ENCODE assay signal across 20 cellular contexts in the genomic region with DNA sequence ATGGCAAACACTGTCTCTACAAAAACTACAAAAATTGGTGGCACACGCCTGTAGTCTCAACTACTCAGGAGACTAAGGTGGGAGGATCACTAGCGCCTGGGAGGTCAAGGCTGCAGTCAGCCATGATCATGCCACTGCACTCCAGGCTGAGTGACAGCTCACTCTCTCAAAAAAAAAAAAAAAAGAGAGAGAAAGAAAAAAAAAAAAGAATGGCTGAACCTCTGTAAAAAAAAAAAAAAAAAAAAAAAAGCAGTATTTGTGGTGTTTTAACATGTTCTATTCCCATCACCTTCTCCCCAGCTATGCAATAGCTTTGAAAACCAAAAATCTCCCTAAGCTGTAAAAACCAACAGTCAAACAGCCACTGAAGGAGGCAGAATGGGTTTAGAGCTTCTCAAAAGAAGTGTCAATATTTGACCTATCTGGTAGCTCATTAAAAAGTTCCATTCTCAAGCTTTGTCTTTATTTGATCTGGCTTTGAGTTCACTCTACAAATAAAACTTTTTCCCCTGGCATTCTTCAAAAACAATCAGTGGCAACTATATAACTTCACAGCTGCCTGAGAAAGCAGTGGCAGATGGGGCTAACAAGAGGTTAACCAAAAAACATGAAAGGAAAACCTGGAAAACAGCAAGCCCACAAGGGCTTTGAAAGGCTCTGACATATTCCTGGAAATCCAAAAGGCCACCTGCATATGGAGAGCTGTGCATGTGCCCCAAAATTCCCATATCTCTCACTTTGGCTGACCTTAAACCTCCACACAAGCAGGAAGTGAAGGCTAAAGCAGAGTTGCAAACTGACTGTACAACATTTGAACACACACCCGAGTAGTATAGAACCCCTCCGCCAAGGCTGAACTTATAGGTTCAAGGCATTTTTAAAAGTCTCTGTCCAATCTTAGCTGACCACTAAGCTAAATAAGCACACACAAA. TPM values are rescaled to one million over a fixed set of nuclear protein-coding genes. Genes with fewer than 3 reads are reported as not detected.
A peak's percentile ranks its signal among the peaks of the same experiment; 100 is the strongest.
DNase-seq lines count a peak whose midpoint lies in the region; ATAC-seq and TF ChIP-seq lines count a peak whose summit lies in the region.
"Had no signal": no experiment of that assay in that cellular context is flagged by ENCODE, and none has a peak within 500 bp of the region (broad histone marks: within the 10 kb centered on the region; RNA-seq: fewer than 3 reads in every experiment).

No MANE protein-coding gene starts in this region.

- H3K4me3 ChIP-seq in liver (ENCODE audit: low read depth in 1 of 3, low read length in 3 of 3) = no peak overlapping the region
- no peak overlapping the region for H3K4me3 ChIP-seq in spleen
- H3K4me3 ChIP-seq: heart left ventricle, right atrium auricular region had no signal

- 79% methylated on average over 4 of the region's 4 CpGs for WGBS in liver
- WGBS in spleen, 5 donors = 79 to 87% (median 82%) methylated on average over 4 of the region's 4 CpGs

- no peak for TF ChIP-seq RAD21 in liver (IDR thresholded peaks at IDR 0.05)

- ATAC-seq in GM18519 (IDR thresholded peaks at IDR 0.05; ENCODE audit: low FRiP score, unreplicated experiment) = no peak
- ATAC-seq: T-cell had no signal

- DNase-seq in DMS53 treated with DMSO at 0.1 percent for 48 hours (lab: John Stamatoyannopoulos, UW; ENCODE audit: unreplicated experiment) (peak; percentile 10), DMS153 treated with DMSO at 0.1 percent for 48 hours (lab: John Stamatoyannopoulos, UW; ENCODE audit: unreplicated experiment) (no peak), dermis blood vessel endothelial cell (no peak), spleen (no peak)
- DNase-seq: activated CD4-positive, alpha-beta T cell treated with anti-CD3 and anti-CD28 coated beads for 1 hour; activated gamma-delta T cell treated with Interleukin-2 at 50 U/mL for 16 hours; C1 segment of cervical spinal cord; central memory CD4-positive, alpha-beta T cell; HCEC 1CT; heart left ventricle; kidney glomerular epithelial cell; NCI-H1092; stimulated activated CD4-positive, alpha-beta T cell treated with anti-CD3 and anti-CD28 coated beads, Interleukin-4, amount 100 ng/mL, for 24 hours; stimulated activated naive CD4-positive, alpha-beta T cell; T-cell had no signal

- TF ChIP-seq POLR2A in spleen (IDR thresholded peaks at IDR 0.05) = no peak

- H3K9ac ChIP-seq in liver (ENCODE audit: low read depth in 1 of 2, low read length in 2 of 2) = no peak overlapping the region

- H3K36me3 ChIP-seq in liver (ENCODE audit: control insufficient read depth in 4 of 4, insufficient read depth in 3 of 4, low read depth in 1 of 4, low read length in 3 of 4) (no peaks in the 10 kb centered on the region), spleen (peaks cover 0 to 10% (median 0%) of the 10 kb centered on the region in 6 donors)
- H3K36me3 ChIP-seq: heart left ventricle, right atrium auricular region had no signal

- H3K9me3 ChIP-seq in liver (ENCODE audit: control insufficient read depth in 4 of 4, low read length in 3 of 4) (no peaks in the 10 kb centered on the region), spleen (no peaks in the 10 kb centered on the region)
- H3K9me3 ChIP-seq: right atrium auricular region had no signal

- TF ChIP-seq CTCF in C4-2B (conservative IDR thresholded peaks at IDR 0.05) (no peak), VCaP (conservative IDR thresholded peaks at IDR 0.05) (no peak), liver (IDR thresholded peaks at IDR 0.05; ENCODE audit: low read depth, low read length, missing input control) (no peak), spleen (IDR thresholded peaks at IDR 0.05 in 8 of 11, conservative IDR thresholded peaks at IDR 0.05 in 3 of 11) (no peak)

- H3K4me1 ChIP-seq in liver (ENCODE audit: control insufficient read depth in 4 of 4, insufficient read depth in 4 of 4, low read length in 3 of 4) = peaks cover 12 to 36% (median 25%) of the 10 kb centered on the region in 4 donors
- peaks cover 0 to 66% (median 30%) of the 10 kb centered on the region in 6 donors for H3K4me1 ChIP-seq in spleen

- H3K27ac ChIP-seq in C4-2B = peak overlapping the region; percentile 80
- peak overlapping the region; percentile 69 for H3K27ac ChIP-seq in VCaP
- peak overlapping the region in 1 of 2 donors; percentile 57 for H3K27ac ChIP-seq in liver (ENCODE audit: low read depth in 1 of 2, low read length in 2 of 2)
- H3K27ac ChIP-seq in spleen = peak overlapping the region in 2 of 8 donors; percentile 17 to 66
- H3K27ac ChIP-seq: heart left ventricle, right atrium auricular region had no signal

- no peaks in the 10 kb centered on the region for H3K27me3 ChIP-seq in liver (ENCODE audit: control insufficient read depth in 4 of 4, insufficient read depth in 4 of 4, low read length in 3 of 4)
- H3K27me3 ChIP-seq in spleen (replicated peaks in 1 of 7) = no peaks in the 10 kb centered on the region
- H3K27me3 ChIP-seq: heart left ventricle, right atrium auricular region had no signal

- intact Hi-C loops in spleen (cut with DNase I; ENCODE audit: low total_unique reads) = no loop called here

TF ChIP-seq in liver, 16 proteins besides CTCF, POLR2A, EP300 and RAD21:
- TF ChIP-seq, protein P1, sequence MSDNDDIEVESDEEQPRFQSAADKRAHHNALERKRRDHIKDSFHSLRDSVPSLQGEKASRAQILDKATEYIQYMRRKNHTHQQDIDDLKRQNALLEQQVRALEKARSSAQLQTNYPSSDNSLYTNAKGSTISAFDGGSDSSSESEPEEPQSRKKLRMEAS (IDR thresholded peaks at IDR 0.05) = no peak
- TF ChIP-seq HNF4A (conservative IDR thresholded peaks at IDR 0.05) (peak; percentile 16 to 32), TAF1 (conservative IDR thresholded peaks at IDR 0.05) (no peak), RXRA (IDR thresholded peaks at IDR 0.05) (peak; percentile 19 to 37), JUND (IDR thresholded peaks at IDR 0.05) (no peak)

RNA-seq across cellular contexts. Expression of a gene that starts 36.0 kb away (rescaled TPM):
- total RNA-seq in liver = 100 to 1,000 TPM in 1 of 2 donors, 10 to 100 TPM in 1; 70.9 to 103 TPM
- 10 to 100 TPM; 11.6 to 14.9 TPM for polyA plus RNA-seq in liver
- 53.6 and 85.3 TPM in 2 replicates for total RNA-seq in dermis blood vessel endothelial cell
- total RNA-seq in spleen = 100 to 1,000 TPM in 3 of 7 donors, 10 to 100 TPM in 4; 68.5 to 115 (median 85.7) TPM
- polyA plus RNA-seq in spleen = 10 to 100 TPM in 1 of 3 donors, 1 to 10 TPM in 2; 7.3 to 11.1 (median 9.7) TPM
